ENCODE assay signal across 8 cellular contexts in the genomic region with DNA sequence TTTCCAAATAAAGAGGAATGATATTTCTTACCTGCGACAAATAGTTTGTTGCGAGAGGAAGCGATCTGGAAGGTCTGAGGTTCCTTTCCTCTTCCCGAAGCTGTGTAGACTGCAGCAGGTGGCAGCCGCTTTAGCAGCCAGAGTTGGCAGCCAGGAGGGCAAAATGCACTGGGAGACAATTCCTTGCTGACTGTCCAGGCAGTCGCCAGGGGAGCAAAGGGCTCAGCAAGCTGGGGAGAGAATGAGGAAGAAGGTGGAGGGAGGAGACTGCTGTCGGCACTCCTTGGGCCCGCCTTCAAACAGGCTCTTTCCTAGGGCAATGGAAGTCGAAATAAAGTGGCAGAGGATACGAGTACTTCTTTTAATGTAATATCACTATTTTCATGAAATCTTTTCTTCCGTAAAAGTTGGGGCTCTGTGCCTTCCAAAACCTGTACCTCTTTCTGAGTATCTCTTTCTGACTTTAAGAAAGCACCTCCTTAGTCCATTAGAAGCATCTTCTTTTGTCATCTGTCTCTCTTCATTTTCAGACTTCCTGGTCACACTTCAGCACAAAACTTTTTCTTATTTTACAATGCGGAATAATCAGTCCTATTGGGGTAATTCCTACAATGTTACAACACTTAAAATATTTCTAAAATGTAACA. TPM values are rescaled to one million over a fixed set of nuclear protein-coding genes. Genes with fewer than 3 reads are reported as not detected.
DNase-seq lines count a peak whose midpoint lies in the region; ATAC-seq lines count a peak whose summit lies in the region.

A gene (minus strand): TSS at position 220 of the 647 bp plus-strand sequence. CDS start 9,041 bp downstream, outside the sequence.

- peaks cover 7% of the 10 kb centered on the region for H3K4me1 Mint-ChIP-seq in activated naive CD8-positive, alpha-beta T cell treated with anti-CD3 and anti-CD28 coated beads for 36 hours
- H3K4me1 Mint-ChIP-seq in stimulated activated naive CD8-positive, alpha-beta T cell treated with anti-CD3 and anti-CD28 coated beads, Interleukin-15, amount 100 ng/mL, for 72 hours = peaks cover 7% of the 10 kb centered on the region

- H3K27ac Mint-ChIP-seq in activated naive CD8-positive, alpha-beta T cell treated with anti-CD3 and anti-CD28 coated beads for 36 hours = no peak within 1 kb of the TSS
- H3K27ac Mint-ChIP-seq in stimulated activated naive CD8-positive, alpha-beta T cell treated with anti-CD3 and anti-CD28 coated beads, Interleukin-15, amount 100 ng/mL, for 72 hours = no peak within 1 kb of the TSS

- H3K36me3 Mint-ChIP-seq in activated naive CD8-positive, alpha-beta T cell treated with anti-CD3 and anti-CD28 coated beads for 36 hours = peaks cover 2% of the 10 kb centered on the region

- H3K4me3 Mint-ChIP-seq in activated naive CD8-positive, alpha-beta T cell treated with anti-CD3 and anti-CD28 coated beads for 36 hours = peak within 1 kb of the TSS; percentile 27
- peak within 1 kb of the TSS; percentile 60 to 68 for H3K4me3 Mint-ChIP-seq in stimulated activated naive CD8-positive, alpha-beta T cell treated with anti-CD3 and anti-CD28 coated beads, Interleukin-15, amount 100 ng/mL, for 72 hours

- DNase-seq in LoVo (ENCODE audit: low spot score) = peak; percentile 89
- no peak for DNase-seq in activated naive CD8-positive, alpha-beta T cell treated with anti-CD3 and anti-CD28 coated beads for 36 hours
- peak; percentile 69 for DNase-seq in islet precursor cell
- no peak for DNase-seq in stimulated activated naive CD8-positive, alpha-beta T cell treated with anti-CD3 and anti-CD28 coated beads, Interleukin-15, amount 100 ng/mL, for 72 hours
- DNase-seq in NCI-H510A (lab: John Stamatoyannopoulos, UW) = no peak
- DNase-seq in pons (ENCODE audit: low spot score) = no peak

- no peak for ATAC-seq in stimulated activated naive CD8-positive, alpha-beta T cell treated with anti-CD3 and anti-CD28 coated beads, Interleukin-15, amount 100 ng/mL, for 72 hours
- ATAC-seq in HG02623 (IDR thresholded peaks at IDR 0.05; ENCODE audit: unreplicated experiment) (no peak), HG03378 (IDR thresholded peaks at IDR 0.05; ENCODE audit: unreplicated experiment) (no peak)

- H3K27me3 Mint-ChIP-seq in activated naive CD8-positive, alpha-beta T cell treated with anti-CD3 and anti-CD28 coated beads for 36 hours = peaks cover 47% of the 10 kb centered on the region
- peaks cover 64% of the 10 kb centered on the region for H3K27me3 Mint-ChIP-seq in stimulated activated naive CD8-positive, alpha-beta T cell treated with anti-CD3 and anti-CD28 coated beads, Interleukin-15, amount 100 ng/mL, for 72 hours

- no peaks in the 10 kb centered on the region for H3K9me3 Mint-ChIP-seq in activated naive CD8-positive, alpha-beta T cell treated with anti-CD3 and anti-CD28 coated beads for 36 hours
- H3K9me3 Mint-ChIP-seq in stimulated activated naive CD8-positive, alpha-beta T cell treated with anti-CD3 and anti-CD28 coated beads, Interleukin-15, amount 100 ng/mL, for 72 hours = no peaks in the 10 kb centered on the region

RNA-seq across cellular contexts. Expression of the gene that starts here (rescaled TPM):
- total RNA-seq in activated naive CD8-positive, alpha-beta T cell treated with anti-CD3 and anti-CD28 coated beads for 36 hours = under 1 TPM in 1 of 2 experiments, not detected in 1; 0.14 TPM

Comparison
In these comparisons a context has a peak if more than half of its experiments do, and no peak if none do; other contexts are left out.
1. DNase-seq: peak in LoVo (single experiment) and islet precursor cell (single experiment); none in activated naive CD8-positive, alpha-beta T cell treated with anti-CD3 and anti-CD28 coated beads for 36 hours (single experiment), stimulated activated naive CD8-positive, alpha-beta T cell treated with anti-CD3 and anti-CD28 coated beads, Interleukin-15, amount 100 ng/mL, for 72 hours (0 of 2), NCI-H510A (single experiment) and pons (single experiment).